Comparison of ENCODE assay signal across 8 cellular contexts in the genomic region with DNA sequence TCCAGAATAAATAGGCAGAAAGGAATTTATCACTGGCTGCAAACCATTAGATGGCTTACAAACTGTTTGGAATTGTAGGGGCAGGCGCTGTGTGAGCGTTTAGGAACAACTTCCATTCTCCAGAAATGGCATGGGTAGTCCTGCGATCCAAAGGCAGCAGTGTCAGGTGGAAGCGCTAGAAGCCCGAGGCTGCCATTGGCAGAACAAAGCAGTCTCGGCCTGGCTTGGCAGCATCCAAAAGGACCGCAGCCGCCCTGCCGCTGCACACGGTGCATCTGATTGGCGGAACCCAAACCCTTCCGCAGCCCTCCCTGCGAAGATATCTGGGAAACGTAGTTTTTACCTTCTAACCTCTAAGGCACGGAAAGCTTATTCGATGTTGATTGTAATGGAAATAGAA. TPM values are rescaled to one million over a fixed set of nuclear protein-coding genes. Genes with fewer than 3 reads are reported as not detected.
DNase-seq lines count a peak whose midpoint lies in the region; ATAC-seq and TF ChIP-seq lines count a peak whose summit lies in the region.

No MANE protein-coding gene starts in this region.

- no CpG with 5 or more reads among the region's 16 CpGs for WGBS in neuronal stem cell (ENCODE audit: extremely low coverage in 2 of 2, insufficient read length in 2 of 2, insufficient replicate concordance in 1 of 2), 2 donors

- peak; percentile 92 to 96 for ATAC-seq in activated naive CD4-positive, alpha-beta T cell treated with anti-CD3 and anti-CD28 coated beads, Interleukin-2, amount 50 U/mL, for 72 hours
- ATAC-seq in thoracic aorta (ENCODE audit: insufficient number of reproducible peaks, low FRiP score, low read depth): peak; percentile 25

- H3K36me3 ChIP-seq in CD8-positive, alpha-beta memory T cell (ENCODE audit: insufficient read depth, low read length): no peaks in the 10 kb centered on the region
- H3K36me3 ChIP-seq in Peyer's patch (no peaks in the 10 kb centered on the region), neuronal stem cell (replicated peaks in 1 of 2; ENCODE audit: control insufficient read depth in 2 of 2, insufficient read depth in 2 of 2, low read length in 2 of 2) (no peaks in the 10 kb centered on the region), thoracic aorta (no peaks in the 10 kb centered on the region)

- peak; percentile 24 to 66 (median 46) for DNase-seq in CD8-positive, alpha-beta memory T cell
- DNase-seq in HFF-Myc (ENCODE audit: extremely low read depth, low read depth) (no peak), Peyer's patch (peak; percentile 55 to 79 (median 56)), germinal center (ENCODE audit: low spot score) (peak; percentile 74), neuronal stem cell (ENCODE audit: low spot score) (peak; percentile 55), thoracic aorta (ENCODE audit: low spot score) (peak; percentile 13), DMS53 treated with DMSO at 0.1 percent for 48 hours (lab: John Stamatoyannopoulos, UW; ENCODE audit: unreplicated experiment) (no peak)
- peak in 1 of 2 donors; percentile 55 for DNase-seq in activated naive CD4-positive, alpha-beta T cell treated with anti-CD3 and anti-CD28 coated beads, Interleukin-2, amount 50 U/mL, for 72 hours (ENCODE audit: low spot score in 2 of 2)

- H3K9ac ChIP-seq in neuronal stem cell (ENCODE audit: low read depth, low read length, poor library complexity): no peak overlapping the region

- peak overlapping the region; percentile 27 for H3K4me3 ChIP-seq in CD8-positive, alpha-beta memory T cell (ENCODE audit: low read length)
- H3K4me3 ChIP-seq in HFF-Myc (replicated peaks; ENCODE audit: low read depth, low read length) (peak overlapping the region; percentile 17; the same call in 1 of the 2 replicates), Peyer's patch (peak overlapping the region in 2 of 4 donors; percentile 23 to 32), neuronal stem cell (ENCODE audit: low read length in 2 of 2) (peak overlapping the region; percentile 41 to 70), thoracic aorta (peak overlapping the region; percentile 72)

- no peaks in the 10 kb centered on the region for H3K27me3 ChIP-seq in CD8-positive, alpha-beta memory T cell (ENCODE audit: insufficient read depth, low read length, poor library complexity, severe bottlenecking)
- no peaks in the 10 kb centered on the region for H3K27me3 ChIP-seq in Peyer's patch
- H3K27me3 ChIP-seq in neuronal stem cell (ENCODE audit: control insufficient read depth in 3 of 3, insufficient read depth in 3 of 3, low read depth in 1 of 3, low read length in 3 of 3): peaks cover 0 to 6% (median 0%) of the 10 kb centered on the region in 3 experiments
- no peaks in the 10 kb centered on the region for H3K27me3 ChIP-seq in thoracic aorta (replicated peaks; ENCODE audit: insufficient read depth)

- no peak for TF ChIP-seq CTCF in HFF-Myc (IDR thresholded peaks at IDR 0.05; ENCODE audit: low read depth, low read length, missing control alignments)
- no peak for TF ChIP-seq CTCF in Peyer's patch (IDR thresholded peaks at IDR 0.05)
- TF ChIP-seq CTCF in thoracic aorta (IDR thresholded peaks at IDR 0.05): no peak

- H3K9me3 Mint-ChIP-seq in CD8-positive, alpha-beta memory T cell: no peaks in the 10 kb centered on the region
- H3K9me3 Mint-ChIP-seq in activated naive CD4-positive, alpha-beta T cell treated with anti-CD3 and anti-CD28 coated beads, Interleukin-2, amount 50 U/mL, for 72 hours: no peaks in the 10 kb centered on the region

- peaks cover 13 to 26% (median 18%) of the 10 kb centered on the region in 3 donors for H3K4me1 Mint-ChIP-seq in CD8-positive, alpha-beta memory T cell

- TF ChIP-seq POLR2A in Peyer's patch (IDR thresholded peaks at IDR 0.05): no peak

- no peak overlapping the region for H3K27ac ChIP-seq in CD8-positive, alpha-beta memory T cell (ENCODE audit: low read depth, low read length)
- no peak overlapping the region for H3K27ac ChIP-seq in Peyer's patch
- no peak overlapping the region for H3K27ac ChIP-seq in neuronal stem cell (replicated peaks; ENCODE audit: low read length)
- peak overlapping the region; percentile 13 to 53 for H3K27ac ChIP-seq in thoracic aorta

- no peak overlapping the region for H3K4ac ChIP-seq in neuronal stem cell (ENCODE audit: low read length)

- no peak overlapping the region for H4K91ac ChIP-seq in neuronal stem cell (ENCODE audit: low read depth, low read length, poor library complexity)

- CTCF ChIA-PET in CD8-positive, alpha-beta memory T cell (lab: Charles Lee): no interaction called here

- H2AFZ ChIP-seq in neuronal stem cell (ENCODE audit: low read length): peak overlapping the region; percentile 91

- H3K27me3 Mint-ChIP-seq in CD8-positive, alpha-beta memory T cell: peaks cover 4 to 6% of the 10 kb centered on the region in 2 donors

- no peak overlapping the region for H2AK5ac ChIP-seq in neuronal stem cell (ENCODE audit: low read depth, low read length)

- peaks cover 4% of the 10 kb centered on the region for H3K4me1 ChIP-seq in CD8-positive, alpha-beta memory T cell (ENCODE audit: insufficient read depth, low read length)
- H3K4me1 ChIP-seq in Peyer's patch (peaks cover 0 to 5% (median 2%) of the 10 kb centered on the region in 4 donors), neuronal stem cell (ENCODE audit: control insufficient read depth in 2 of 2, insufficient read depth in 1 of 2, low read depth in 1 of 2, low read length in 2 of 2) (no peaks in the 10 kb centered on the region), thoracic aorta (ENCODE audit: control insufficient read depth in 1 of 2, low read depth in 2 of 2) (peaks cover 3 to 16% of the 10 kb centered on the region in 2 donors)

- no peak overlapping the region for H2BK15ac ChIP-seq in neuronal stem cell (ENCODE audit: low read length)

- H3K36me3 Mint-ChIP-seq in CD8-positive, alpha-beta memory T cell: no peaks in the 10 kb centered on the region
- peaks cover 0 to 4% of the 10 kb centered on the region in 2 donors for H3K36me3 Mint-ChIP-seq in activated naive CD4-positive, alpha-beta T cell treated with anti-CD3 and anti-CD28 coated beads, Interleukin-2, amount 50 U/mL, for 72 hours

- H3K79me1 ChIP-seq in neuronal stem cell (ENCODE audit: low read depth, low read length): no peaks in the 10 kb centered on the region

- POLR2A ChIA-PET in CD8-positive, alpha-beta memory T cell (lab: Charles Lee): no interaction called here

- H2BK5ac ChIP-seq in neuronal stem cell (ENCODE audit: low read length): no peak overlapping the region

- H3K18ac ChIP-seq in neuronal stem cell (ENCODE audit: low read length): no peak overlapping the region

- no peaks in the 10 kb centered on the region for H3K9me3 ChIP-seq in CD8-positive, alpha-beta memory T cell (ENCODE audit: low read length)
- H3K9me3 ChIP-seq in Peyer's patch (no peaks in the 10 kb centered on the region), neuronal stem cell (replicated peaks in 1 of 2; ENCODE audit: control insufficient read depth in 2 of 2, insufficient read depth in 1 of 2, low read depth in 1 of 2, low read length in 2 of 2) (no peaks in the 10 kb centered on the region), thoracic aorta (no peaks in the 10 kb centered on the region)

- H3K14ac ChIP-seq in neuronal stem cell (ENCODE audit: low read length): no peak overlapping the region

- no peak overlapping the region for H3K23ac ChIP-seq in neuronal stem cell (ENCODE audit: low read depth, low read length, poor library complexity)

- peak overlapping the region in 6 of 8 donors; percentile 5 to 81 (median 48) for H3K27ac Mint-ChIP-seq in CD8-positive, alpha-beta memory T cell
- H3K27ac Mint-ChIP-seq in activated naive CD4-positive, alpha-beta T cell treated with anti-CD3 and anti-CD28 coated beads, Interleukin-2, amount 50 U/mL, for 72 hours: peak overlapping the region; percentile 55 to 77

- no peak overlapping the region for H2BK120ac ChIP-seq in neuronal stem cell (ENCODE audit: low read depth, low read length)

- no peak overlapping the region for H2BK12ac ChIP-seq in neuronal stem cell (ENCODE audit: low read length)

- H4K8ac ChIP-seq in neuronal stem cell (ENCODE audit: low read depth, low read length): no peak overlapping the region

- peak overlapping the region in 5 of 7 donors; percentile 48 to 74 (median 62) for H3K4me3 Mint-ChIP-seq in CD8-positive, alpha-beta memory T cell

- peak overlapping the region; percentile 21 for H3K4me2 ChIP-seq in neuronal stem cell (ENCODE audit: insufficient read depth, low read length, poor library complexity, severe bottlenecking)

RNA-seq across cellular contexts. Expression of a gene that starts 23.6 kb away (rescaled TPM):
- total RNA-seq in CD8-positive, alpha-beta memory T cell: 10 to 100 TPM; 85.2 to 86.5 TPM
- polyA plus RNA-seq in CD8-positive, alpha-beta memory T cell: 42.2 TPM
- 100 to 1,000 TPM in 1 of 4 donors, 10 to 100 TPM in 3; 65.0 to 137 (median 83.3) TPM for total RNA-seq in Peyer's patch
- 10 to 100 TPM; 83.2 to 87.3 TPM for total RNA-seq in activated naive CD4-positive, alpha-beta T cell treated with anti-CD3 and anti-CD28 coated beads, Interleukin-2, amount 50 U/mL, for 72 hours
- polyA plus RNA-seq in neuronal stem cell (2013, experiment 1 of 2): 62.6 TPM
- polyA plus RNA-seq in neuronal stem cell (2013, experiment 2 of 2): 64.3 TPM
- total RNA-seq in thoracic aorta: 10 to 100 TPM; 37.0 to 89.9 TPM

Comparison
In these comparisons a context has a peak if more than half of its experiments do, and no peak if none do; other contexts are left out.
1. DNase-seq: peak in CD8-positive, alpha-beta memory T cell (5 of 5), Peyer's patch (3 of 3), germinal center (single experiment), neuronal stem cell (single experiment) and thoracic aorta (single experiment); none in HFF-Myc (single experiment) and DMS53 treated with DMSO at 0.1 percent for 48 hours (single experiment).
2. H3K27ac ChIP-seq: peak in thoracic aorta (2 of 2); none in CD8-positive, alpha-beta memory T cell (single experiment), Peyer's patch (0 of 4) and neuronal stem cell (single experiment).